14 cellular contexts compared by ENCODE assay signal in the genomic region with DNA sequence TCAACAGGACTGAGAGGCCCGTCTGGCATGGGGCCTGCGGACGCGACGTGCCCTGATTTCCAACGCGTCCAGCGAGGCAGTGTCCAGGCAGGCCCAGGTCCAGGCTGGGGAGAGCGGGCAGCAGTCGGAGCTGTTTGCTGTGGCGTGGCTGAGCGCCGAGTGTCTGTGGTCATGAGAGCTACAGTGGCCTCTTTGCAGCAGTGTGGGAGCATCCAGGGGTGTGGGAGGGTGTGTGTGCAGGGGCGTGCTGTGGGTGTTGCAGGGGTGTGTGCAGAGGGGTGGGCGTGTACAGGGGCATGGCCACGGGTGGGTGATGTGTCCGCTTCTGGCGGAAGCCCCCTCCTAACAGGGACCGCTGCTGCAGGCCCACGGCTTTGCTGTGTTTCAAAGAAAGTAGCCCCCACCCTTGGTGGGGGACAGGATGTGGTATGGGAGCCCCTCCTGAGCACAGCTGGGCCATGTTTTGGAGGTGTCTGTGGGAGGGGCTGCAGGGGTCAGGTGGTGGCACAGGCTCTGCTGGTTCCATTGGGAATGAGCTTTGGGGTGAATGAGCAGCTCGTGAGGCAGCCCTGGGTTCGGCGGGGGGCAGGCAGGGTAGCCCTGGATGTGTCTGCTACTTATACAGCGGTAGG. TPM values are rescaled to one million over a fixed set of nuclear protein-coding genes. Genes with fewer than 3 reads are reported as not detected.
A peak's percentile ranks its signal among the peaks of the same experiment; 100 is the strongest.
DNase-seq lines count a peak whose midpoint lies in the region; ATAC-seq and TF ChIP-seq lines count a peak whose summit lies in the region.
"Had no signal": no experiment of that assay in that cellular context is flagged by ENCODE, and none has a peak within 500 bp of the region (broad histone marks: within the 10 kb centered on the region; RNA-seq: fewer than 3 reads in every experiment).

No MANE protein-coding gene starts in this region.

- H3K9me3 ChIP-seq in mucosa of descending colon (no peaks in the 10 kb centered on the region), smooth muscle cell (replicated peaks; ENCODE audit: low read depth) (no peaks in the 10 kb centered on the region)
- H3K9me3 ChIP-seq: adrenal gland had no signal

- H3K4me1 Mint-ChIP-seq in IgD-negative memory B cell = peaks cover 18 to 31% (median 27%) of the 10 kb centered on the region in 3 donors
- H3K4me1 Mint-ChIP-seq in glutamatergic neuron (ENCODE audit: low read depth, unreplicated experiment) = peaks cover 5% of the 10 kb centered on the region

- no peaks in the 10 kb centered on the region for H3K27me3 ChIP-seq in smooth muscle cell (ENCODE audit: low read depth)
- H3K27me3 ChIP-seq: adrenal gland had no signal

- no peaks in the 10 kb centered on the region for H4K20me1 ChIP-seq in smooth muscle cell (ENCODE audit: low read depth)

- no peaks in the 10 kb centered on the region for H3K27me3 Mint-ChIP-seq in IgD-negative memory B cell
- H3K27me3 Mint-ChIP-seq in glutamatergic neuron (ENCODE audit: unreplicated experiment) = peaks cover 10% of the 10 kb centered on the region
- H3K27me3 Mint-ChIP-seq: activated CD4-positive, alpha-beta memory T cell treated with anti-CD3 and anti-CD28 coated beads, Interleukin-2, amount 10 ng/mL, durations not matched to agents 7 days and 5 days had no signal

- no peak overlapping the region for H3K4me2 ChIP-seq in smooth muscle cell

- peak; percentile 4 for ATAC-seq in mucosa of descending colon

- no peak overlapping the region for H2AFZ ChIP-seq in smooth muscle cell (ENCODE audit: low read depth)

- peaks cover 2% of the 10 kb centered on the region for H3K36me3 Mint-ChIP-seq in IgD-negative memory B cell
- peaks cover 3% of the 10 kb centered on the region for H3K36me3 Mint-ChIP-seq in glutamatergic neuron (ENCODE audit: unreplicated experiment)
- H3K36me3 Mint-ChIP-seq: type B pancreatic cell had no signal

- no peak overlapping the region for H3K9ac ChIP-seq in smooth muscle cell (ENCODE audit: low read depth)

- no peak overlapping the region for H3K27ac ChIP-seq in smooth muscle cell (ENCODE audit: low read depth)

- peak; percentile 3 for DNase-seq in AG09309 (ENCODE audit: low read depth)
- DNase-seq in astrocyte of the hippocampus (ENCODE audit: low read depth, low spot score) = peak; percentile 72
- no peak for DNase-seq in mucosa of descending colon
- DNase-seq in glutamatergic neuron = no peak
- DNase-seq in D341Med (ENCODE audit: low spot score) = no peak
- DNase-seq in GF-D8 (lab: John Stamatoyannopoulos, UW) = no peak
- DNase-seq in smooth muscle cell (lab: John Stamatoyannopoulos, UW; ENCODE audit: unreplicated experiment) = no peak
- DNase-seq: activated CD4-positive, alpha-beta memory T cell treated with anti-CD3 and anti-CD28 coated beads, Interleukin-2, amount 10 ng/mL, durations not matched to agents 7 days and 5 days; NCI-H187 treated with DMSO at 0.1 percent for 48 hours had no signal

- H3K9me3 Mint-ChIP-seq in IgD-negative memory B cell (peaks cover 0 to 5% (median 1%) of the 10 kb centered on the region in 3 donors), glutamatergic neuron (ENCODE audit: unreplicated experiment) (peaks cover 3% of the 10 kb centered on the region)
- H3K9me3 Mint-ChIP-seq: type B pancreatic cell had no signal

- H3K4me1 ChIP-seq in mucosa of descending colon (ENCODE audit: low read depth) = no peaks in the 10 kb centered on the region
- H3K4me1 ChIP-seq in smooth muscle cell (ENCODE audit: low read depth) = no peaks in the 10 kb centered on the region

- H3K79me2 ChIP-seq in smooth muscle cell (ENCODE audit: low read depth) = no peaks in the 10 kb centered on the region

- H3K36me3 ChIP-seq in mucosa of descending colon (ENCODE audit: low read depth) (no peaks in the 10 kb centered on the region), smooth muscle cell (ENCODE audit: low read depth) (no peaks in the 10 kb centered on the region)
- H3K36me3 ChIP-seq: adrenal gland had no signal

- intact Hi-C loops in mucosa of descending colon (cut with DNase I, micrococcal nuclease) = no loop called here

- H3F3A ChIP-seq in smooth muscle cell (ENCODE audit: low read depth) = no peaks in the 10 kb centered on the region

- TF ChIP-seq CTCF in AG09309 (IDR thresholded peaks at IDR 0.05; ENCODE audit: control insufficient read depth, insufficient read depth, low read depth, low read length, missing control alignments) = no peak
- no peak for TF ChIP-seq CTCF in mucosa of descending colon (IDR thresholded peaks at IDR 0.05)
- no peak for TF ChIP-seq CTCF in glutamatergic neuron (IDR thresholded peaks at IDR 0.05; ENCODE audit: partially characterized antibody, unreplicated experiment)
- no peak for TF ChIP-seq CTCF in smooth muscle cell (IDR thresholded peaks at IDR 0.05; ENCODE audit: borderline replicate concordance, insufficient read depth, poor library complexity, severe bottlenecking)

- peak overlapping the region in 2 of 4 donors; percentile 61 to 87 for H3K4me3 Mint-ChIP-seq in IgD-negative memory B cell
- no peak overlapping the region for H3K4me3 Mint-ChIP-seq in glutamatergic neuron (ENCODE audit: unreplicated experiment)
- H3K4me3 Mint-ChIP-seq: activated CD4-positive, alpha-beta memory T cell treated with anti-CD3 and anti-CD28 coated beads, Interleukin-2, amount 10 ng/mL, durations not matched to agents 7 days and 5 days; type B pancreatic cell had no signal

- 93% methylated on average over 20 of the region's 24 CpGs for WGBS in smooth muscle cell (ENCODE audit: low lambda C conversion rate)

- H3K27ac Mint-ChIP-seq in IgD-negative memory B cell = peak overlapping the region in 2 of 3 donors; percentile 56 to 59
- no peak overlapping the region for H3K27ac Mint-ChIP-seq in glutamatergic neuron (ENCODE audit: unreplicated experiment)
- H3K27ac Mint-ChIP-seq: activated CD4-positive, alpha-beta memory T cell treated with anti-CD3 and anti-CD28 coated beads, Interleukin-2, amount 10 ng/mL, durations not matched to agents 7 days and 5 days; type B pancreatic cell had no signal

- no peak overlapping the region for H3K4me3 ChIP-seq in AG09309 (ENCODE audit: control insufficient read depth, low read depth, low read length)
- no peak overlapping the region for H3K4me3 ChIP-seq in mucosa of descending colon
- H3K4me3 ChIP-seq in smooth muscle cell = no peak overlapping the region
- H3K4me3 ChIP-seq: adrenal gland had no signal

RNA-seq across cellular contexts. Expression of gene PLCH2, which starts 17.7 kb away (rescaled TPM):
- polyA plus RNA-seq in IgD-negative memory B cell (0.66 TPM), smooth muscle cell (0.04 and 0.13 TPM in 2 replicates)
- total RNA-seq in mucosa of descending colon (1 to 10 TPM; 1.2 to 6.8 (median 1.9) TPM), glutamatergic neuron (ENCODE audit: unreplicated experiment) (61.4 TPM), smooth muscle cell (0.09 and 0.81 TPM in 2 replicates)

RNA-seq across cellular contexts. Expression of gene PANK4, which starts 32.6 kb away (rescaled TPM):
- 19.4 TPM for polyA plus RNA-seq in IgD-negative memory B cell
- total RNA-seq in mucosa of descending colon = 10 to 100 TPM; 28.1 to 51.6 (median 44.7) TPM
- total RNA-seq in glutamatergic neuron (ENCODE audit: unreplicated experiment) = 58.5 TPM
- total RNA-seq in smooth muscle cell = 27.2 and 28.7 TPM in 2 replicates
- polyA plus RNA-seq in smooth muscle cell = 28.4 and 28.5 TPM in 2 replicates

RNA-seq across cellular contexts. Expression of gene HES5, which starts 36.3 kb away (rescaled TPM):
- not detected for polyA plus RNA-seq in IgD-negative memory B cell
- total RNA-seq in mucosa of descending colon = 1 to 10 TPM; 1.3 to 7.8 (median 1.6) TPM
- total RNA-seq in glutamatergic neuron (ENCODE audit: unreplicated experiment) = 21.2 TPM
- 1.6 TPM in 1 of 2 replicates, not detected in the other for total RNA-seq in smooth muscle cell
- polyA plus RNA-seq in smooth muscle cell = 1.3 and 1.7 TPM in 2 replicates
- total RNA-seq: activated CD4-positive, alpha-beta memory T cell treated with anti-CD3 and anti-CD28 coated beads, Interleukin-2, amount 10 ng/mL, durations not matched to agents 7 days and 5 days; adrenal gland; HT1080; T-helper 1 cell treated with Interleukin-12 subunit alpha and Interleukin-12 subunit beta and Interleukin-4 antibody, amounts not matched to agents 30 ng/mL and 1 ng/mL, for 36 hours had no signal
- polyA plus RNA-seq: adrenal gland had no signal

Comparison
In these comparisons a context has a peak if more than half of its experiments do, and no peak if none do; other contexts are left out.
1. DNase-seq: peak in AG09309 (single experiment) and astrocyte of the hippocampus (single experiment); none in mucosa of descending colon (0 of 3), glutamatergic neuron (single experiment), D341Med (single experiment), GF-D8 (single experiment) and smooth muscle cell (single experiment).